22 cellular contexts compared by ENCODE assay signal in genomic region chr7:39187130-39187529, GRCh38.
"Had no signal": no experiment of that assay in that cellular context is flagged by ENCODE, and none has a peak within 500 bp of the region (broad histone marks: within the 10 kb centered on the region; RNA-seq: fewer than 3 reads in every experiment).

No MANE protein-coding gene starts in this region.

- H3K9me3 ChIP-seq: MG63, SK-N-SH had no signal

- H3K4me2 ChIP-seq: SK-N-SH had no signal

- H3K27me3 ChIP-seq: MG63 had no signal

- H3K36me3 ChIP-seq: MG63 had no signal

- H3K4me3 ChIP-seq: MG63 had no signal

- H3K9ac ChIP-seq: SK-N-SH had no signal

- ATAC-seq: HepG2 had no signal

- DNase-seq: IMR-90, Karpas-422, KG1, MG63, NCI-H1092, NCI-H1105 treated with DMSO at 0.1 percent for 48 hours, NCI-H1417 treated with DMSO at 0.1 percent for 48 hours, NCI-H146, NCI-H1694 treated with DMSO at 0.1 percent for 48 hours, NCI-H1930, NCI-H2081, NCI-H2107, NCI-H2227 treated with DMSO at 0.1 percent for 48 hours, NCI-H510A, NCI-H524 treated with DMSO at 0.1 percent for 48 hours, NCI-H69, NCI-H774, Right ventricle myocardium superior, RPMI8226, SK-N-SH, SW 1271 had no signal
